In the genomic region with DNA sequence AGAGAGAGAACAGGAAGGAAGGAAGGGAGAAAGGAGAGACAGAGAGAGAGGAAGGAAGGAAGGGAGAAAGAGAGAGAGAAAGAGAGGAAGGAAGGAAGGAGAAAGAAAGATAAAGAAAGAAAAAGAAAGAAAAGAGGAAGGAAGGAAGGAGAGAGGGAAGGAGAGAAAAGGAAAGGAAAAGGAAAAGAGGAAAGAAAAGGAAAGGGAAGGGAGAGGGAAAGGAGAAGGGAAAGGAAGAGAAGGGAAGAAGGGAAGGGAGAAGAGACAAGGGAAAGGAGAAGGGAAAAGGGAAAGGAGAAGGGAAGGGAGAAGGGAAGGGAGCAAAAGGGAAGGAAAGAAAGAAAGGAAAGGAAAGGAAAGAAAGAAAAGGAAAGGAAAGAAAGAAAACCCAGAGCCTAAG, we compare ENCODE assay signal across 16 cellular contexts.
DNase-seq lines count a peak whose midpoint lies in the region; ATAC-seq and TF ChIP-seq lines count a peak whose summit lies in the region.
"Had no signal": no experiment of that assay in that cellular context is flagged by ENCODE, and none has a peak within 500 bp of the region (broad histone marks: within the 10 kb centered on the region; RNA-seq: fewer than 3 reads in every experiment).

No MANE protein-coding gene starts in this region.

- no peaks in the 10 kb centered on the region for H3K27me3 Mint-ChIP-seq in activated T-cell treated with anti-CD3 and anti-CD28 coated beads, Interleukin-2, amount 50 U/mL, for 72 hours (ENCODE audit: low read depth)
- H3K27me3 Mint-ChIP-seq in WTC11 (ENCODE audit: low read depth) (peaks cover 22% of the 10 kb centered on the region), glutamatergic neuron (ENCODE audit: unreplicated experiment) (peaks cover 3% of the 10 kb centered on the region)
- H3K27me3 Mint-ChIP-seq: B cell had no signal

- peaks cover 1 to 2% of the 10 kb centered on the region in 2 donors for H3K36me3 Mint-ChIP-seq in activated T-cell treated with anti-CD3 and anti-CD28 coated beads, Interleukin-2, amount 50 U/mL, for 72 hours (ENCODE audit: insufficient read depth in 2 of 2)
- H3K36me3 Mint-ChIP-seq in WTC11 = no peaks in the 10 kb centered on the region
- no peaks in the 10 kb centered on the region for H3K36me3 Mint-ChIP-seq in glutamatergic neuron (ENCODE audit: unreplicated experiment)

- no peak for DNase-seq in activated T-cell treated with anti-CD3 and anti-CD28 coated beads, Interleukin-2, amount 50 U/mL, for 72 hours
- no peak for DNase-seq in activated T-cell treated with anti-CD3 and anti-CD28 coated beads, Interleukin-2, amount 50 U/mL, for 48 hours
- DNase-seq in WTC11 (ENCODE audit: low spot score) (no peak), glutamatergic neuron (no peak), NCI-H748 (lab: John Stamatoyannopoulos, UW; ENCODE audit: unreplicated experiment) (no peak)
- DNase-seq: Caco-2; CD4-positive, CD25-positive, alpha-beta regulatory T cell; CD8-positive, alpha-beta T cell; DMS153; DND-41; GM23248; H7; HCEC 1CT; HFFc6 had no signal

- POLR2A ChIA-PET in WTC11 (lab: Charles Lee) = no interaction called here

- TF ChIP-seq CTCF in WTC11 (IDR thresholded peaks at IDR 0.05) = no peak
- no peak for TF ChIP-seq CTCF in glutamatergic neuron (IDR thresholded peaks at IDR 0.05; ENCODE audit: partially characterized antibody, unreplicated experiment)

- no peak for ATAC-seq in activated T-cell treated with anti-CD3 and anti-CD28 coated beads, Interleukin-2, amount 50 U/mL, for 72 hours (replicated peaks in 1 of 2)
- ATAC-seq in WTC11 (no peak), HG03280 (IDR thresholded peaks at IDR 0.05; ENCODE audit: unreplicated experiment) (no peak)
- ATAC-seq: CD8-positive, alpha-beta T cell had no signal

- H3K27ac Mint-ChIP-seq in activated T-cell treated with anti-CD3 and anti-CD28 coated beads, Interleukin-2, amount 50 U/mL, for 72 hours = peak overlapping the region; percentile 29
- no peak overlapping the region for H3K27ac Mint-ChIP-seq in WTC11
- peak overlapping the region; percentile 50 for H3K27ac Mint-ChIP-seq in glutamatergic neuron (ENCODE audit: unreplicated experiment)
- H3K27ac Mint-ChIP-seq: B cell; CD4-positive, CD25-positive, alpha-beta regulatory T cell; CD8-positive, alpha-beta T cell; HFFc6 had no signal

- no peaks in the 10 kb centered on the region for H3K4me1 Mint-ChIP-seq in activated T-cell treated with anti-CD3 and anti-CD28 coated beads, Interleukin-2, amount 50 U/mL, for 72 hours (ENCODE audit: low read depth)
- H3K4me1 Mint-ChIP-seq in WTC11 (peaks cover 12% of the 10 kb centered on the region), glutamatergic neuron (ENCODE audit: low read depth, unreplicated experiment) (peaks cover 19% of the 10 kb centered on the region)
- H3K4me1 Mint-ChIP-seq: B cell; CD4-positive, CD25-positive, alpha-beta regulatory T cell had no signal

- H3K9me3 Mint-ChIP-seq in activated T-cell treated with anti-CD3 and anti-CD28 coated beads, Interleukin-2, amount 50 U/mL, for 72 hours = peaks cover 0 to 3% of the 10 kb centered on the region in 2 donors
- H3K9me3 Mint-ChIP-seq in WTC11 (peaks cover 3% of the 10 kb centered on the region), glutamatergic neuron (ENCODE audit: unreplicated experiment) (peaks cover 5% of the 10 kb centered on the region)
- H3K9me3 Mint-ChIP-seq: CD4-positive, CD25-positive, alpha-beta regulatory T cell; CD8-positive, alpha-beta T cell had no signal

- CTCF ChIA-PET in WTC11 (lab: Charles Lee) = no interaction called here

- no peak overlapping the region for H3K4me3 Mint-ChIP-seq in activated T-cell treated with anti-CD3 and anti-CD28 coated beads, Interleukin-2, amount 50 U/mL, for 72 hours
- H3K4me3 Mint-ChIP-seq in WTC11 (no peak overlapping the region), glutamatergic neuron (ENCODE audit: unreplicated experiment) (no peak overlapping the region)
- H3K4me3 Mint-ChIP-seq: B cell; CD4-positive, CD25-positive, alpha-beta regulatory T cell; CD8-positive, alpha-beta T cell; HFFc6 had no signal

TF ChIP-seq in WTC11, 78 proteins besides CTCF, POLR2A, EP300 and RAD21:
- TF ChIP-seq ELF4 (CRISPR knock-in tag; IDR thresholded peaks at IDR 0.05; ENCODE audit: low read depth) = no peak
- TF ChIP-seq, protein P1, sequence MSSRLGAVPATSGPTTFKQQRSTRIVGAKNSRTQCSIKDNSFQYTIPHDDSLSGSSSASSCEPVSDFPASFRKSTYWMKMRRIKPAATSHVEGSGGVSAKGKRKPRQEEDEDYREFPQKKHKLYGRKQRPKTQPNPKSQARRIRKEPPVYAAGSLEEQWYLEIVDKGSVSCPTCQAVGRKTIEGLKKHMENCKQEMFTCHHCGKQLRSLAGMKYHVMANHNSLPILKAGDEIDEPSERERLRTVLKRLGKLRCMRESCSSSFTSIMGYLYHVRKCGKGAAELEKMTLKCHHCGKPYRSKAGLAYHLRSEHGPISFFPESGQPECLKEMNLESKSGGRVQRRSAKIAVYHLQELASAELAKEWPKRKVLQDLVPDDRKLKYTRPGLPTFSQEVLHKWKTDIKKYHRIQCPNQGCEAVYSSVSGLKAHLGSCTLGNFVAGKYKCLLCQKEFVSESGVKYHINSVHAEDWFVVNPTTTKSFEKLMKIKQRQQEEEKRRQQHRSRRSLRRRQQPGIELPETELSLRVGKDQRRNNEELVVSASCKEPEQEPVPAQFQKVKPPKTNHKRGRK (CRISPR knock-in tag; IDR thresholded peaks at IDR 0.05; ENCODE audit: borderline replicate concordance) = 0 out of 2 replicates have a peak, but pooled peaks have one; percentile 65
TF ChIP-seq in WTC11: peak in this region for 1.
